ENCODE assay signal across 28 cellular contexts in genomic region chr11:70924108-70924507, GRCh38.
"Had no signal": no experiment of that assay in that cellular context is flagged by ENCODE, and none has a peak within 500 bp of the region (broad histone marks: within the 10 kb centered on the region; RNA-seq: fewer than 3 reads in every experiment).

No MANE protein-coding gene starts in this region.

- H3K4me3 ChIP-seq: colonic mucosa, coronary artery, dorsolateral prefrontal cortex, esophagus muscularis mucosa, esophagus squamous epithelium, gastrocnemius medialis, gastroesophageal sphincter, heart left ventricle, heart right ventricle had no signal

- H3K27ac ChIP-seq: colonic mucosa, coronary artery, dorsolateral prefrontal cortex, epithelial cell of prostate, esophagus muscularis mucosa, esophagus squamous epithelium, foreskin keratinocyte, gastrocnemius medialis, gastroesophageal sphincter, heart left ventricle, heart right ventricle had no signal

- DNase-seq: colonic mucosa; cortex of kidney; dermis blood vessel endothelial cell; dorsolateral prefrontal cortex; effector CD4-positive, alpha-beta T cell; effector CD8-positive, alpha-beta T cell; effector memory CD8-positive, alpha-beta T cell; endodermal cell; erythroblast; esophagus squamous epithelium; foreskin fibroblast; foreskin keratinocyte; foreskin melanocyte; gastrocnemius medialis; glutamatergic neuron; head of caudate nucleus; heart left ventricle; heart right ventricle had no signal

- ATAC-seq: effector memory CD8-positive, alpha-beta T cell; esophagus mucosa; foreskin keratinocyte; gastrocnemius medialis; gastroesophageal sphincter; heart left ventricle; heart right ventricle had no signal

- H3K36me3 ChIP-seq: colonic mucosa, esophagus muscularis mucosa, esophagus squamous epithelium, gastrocnemius medialis, gastroesophageal sphincter, heart left ventricle, heart right ventricle had no signal

- H3K4me1 Mint-ChIP-seq: endodermal cell had no signal

- H3K9me3 ChIP-seq: colonic mucosa had no signal

- H3K27me3 ChIP-seq: colonic mucosa, esophagus muscularis mucosa, foreskin keratinocyte, gastroesophageal sphincter, heart left ventricle had no signal

- H3K27ac Mint-ChIP-seq: dendritic cell treated with granulocyte-macrophage colony-stimulating factor and Interleukin-4, amounts not matched to agents 40 ng/mL and 50 ng/mL, for 4 days; effector memory CD8-positive, alpha-beta T cell; endodermal cell had no signal

- H3K4me1 ChIP-seq: colonic mucosa, esophagus muscularis mucosa, esophagus squamous epithelium, foreskin keratinocyte, gastrocnemius medialis, gastroesophageal sphincter, heart left ventricle, heart right ventricle had no signal

- FAIRE-seq: colon, endometrium, endothelial cell of umbilical vein, frontal cortex had no signal

- H3K27me3 Mint-ChIP-seq: dendritic cell treated with granulocyte-macrophage colony-stimulating factor and Interleukin-4, amounts not matched to agents 40 ng/mL and 50 ng/mL, for 4 days had no signal

- H3K4me3 Mint-ChIP-seq: dendritic cell treated with granulocyte-macrophage colony-stimulating factor and Interleukin-4, amounts not matched to agents 40 ng/mL and 50 ng/mL, for 4 days; effector memory CD8-positive, alpha-beta T cell; endodermal cell had no signal
